23 cellular contexts compared by ENCODE assay signal in the genomic region with DNA sequence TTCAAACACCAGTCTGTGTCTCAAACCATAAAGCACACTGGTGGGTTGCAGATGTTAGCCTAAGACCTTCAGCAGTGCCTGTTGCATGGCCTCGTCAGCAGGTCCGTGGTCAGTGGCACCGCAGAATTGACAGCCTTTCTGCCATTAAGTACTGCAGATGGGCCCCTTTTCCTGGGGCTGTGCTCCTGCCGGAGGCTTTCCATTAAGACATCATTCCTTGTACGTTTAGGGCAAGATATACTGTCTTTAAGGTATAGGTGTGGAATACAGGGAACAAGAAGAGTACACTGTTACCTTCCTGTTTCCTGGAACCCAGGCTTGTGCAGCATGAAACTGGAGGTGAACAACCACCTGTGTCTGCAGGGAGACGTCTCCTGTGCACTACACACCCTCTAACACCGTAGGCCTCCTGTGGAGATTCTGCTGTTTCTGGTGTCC.
"Had no signal": no experiment of that assay in that cellular context is flagged by ENCODE, and none has a peak within 500 bp of the region (broad histone marks: within the 10 kb centered on the region; RNA-seq: fewer than 3 reads in every experiment).

No MANE protein-coding gene starts in this region.

- H3K4me1 ChIP-seq: colonic mucosa, esophagus squamous epithelium, gastroesophageal sphincter, suprapubic skin, thyroid gland, upper lobe of right lung, vagina had no signal

- H3K27ac ChIP-seq: colonic mucosa, esophagus squamous epithelium, gastroesophageal sphincter, left ventricle myocardium inferior, lower lobe of right lung, right atrium auricular region, suprapubic skin, thyroid gland, upper lobe of right lung, vagina had no signal

- H3K4me3 Mint-ChIP-seq: memory B cell; mesothelial cell of epicardium; nephron; stimulated activated effector memory CD8-positive, alpha-beta T cell treated with anti-CD3 and anti-CD28 coated beads, Interleukin-12 subunit alpha, Interleukin-12 subunit beta, amount 100 ng/mL, for 72 hours had no signal

- H3K27ac Mint-ChIP-seq: memory B cell, mesothelial cell of epicardium, nephron had no signal

- H3K36me3 ChIP-seq: colonic mucosa, esophagus squamous epithelium, gastroesophageal sphincter, left ventricle myocardium inferior, lower lobe of right lung, right atrium auricular region, suprapubic skin, thyroid gland, upper lobe of right lung, vagina had no signal

- FAIRE-seq: kidney had no signal

- H3K36me3 Mint-ChIP-seq: memory B cell; mesothelial cell of epicardium; stimulated activated effector memory CD8-positive, alpha-beta T cell treated with anti-CD3 and anti-CD28 coated beads, Interleukin-12 subunit alpha, Interleukin-12 subunit beta, amount 100 ng/mL, for 72 hours had no signal

- ATAC-seq: gastroesophageal sphincter; left cardiac atrium; lower lobe of right lung; stimulated activated effector memory CD8-positive, alpha-beta T cell treated with anti-CD3 and anti-CD28 coated beads, Interleukin-12 subunit alpha, Interleukin-12 subunit beta, amount 100 ng/mL, for 72 hours; stimulated activated naive CD8-positive, alpha-beta T cell treated with anti-CD3 and anti-CD28 coated beads, Interleukin-15, Interleukin-2, amounts not matched to agents 100 U/mL and 50 U/mL, for 24 hours; upper lobe of right lung had no signal

- H3K9me3 Mint-ChIP-seq: nephron; stimulated activated effector memory CD8-positive, alpha-beta T cell treated with anti-CD3 and anti-CD28 coated beads, Interleukin-12 subunit alpha, Interleukin-12 subunit beta, amount 100 ng/mL, for 72 hours had no signal

- H3K27me3 ChIP-seq: colonic mucosa, esophagus squamous epithelium, gastroesophageal sphincter, right atrium auricular region, suprapubic skin, thyroid gland, upper lobe of right lung, vagina had no signal

- DNase-seq: colonic mucosa; dermis blood vessel endothelial cell; esophagus squamous epithelium; foreskin fibroblast; glutamatergic neuron; kidney; left cardiac atrium; left ventricle myocardium inferior; lower lobe of right lung; posterior cingulate gyrus; stimulated activated CD4-positive, alpha-beta T cell treated with anti-CD3 and anti-CD28 coated beads, Interleukin-4, amount 100 ng/mL, for 1 hour; stimulated activated CD8-positive, alpha-beta memory T cell treated with anti-CD3 and anti-CD28 coated beads, Interleukin-4, amount 100 ng/mL, for 48 hours; stimulated activated naive CD8-positive, alpha-beta T cell treated with anti-CD3 and anti-CD28 coated beads, Interleukin-15, Interleukin-2, amounts not matched to agents 100 U/mL and 50 U/mL, for 24 hours; thyroid gland; upper lobe of right lung had no signal

- H3K9me3 ChIP-seq: colonic mucosa, esophagus squamous epithelium, gastroesophageal sphincter, left ventricle myocardium inferior, lower lobe of right lung, right atrium auricular region, suprapubic skin, thyroid gland, upper lobe of right lung, vagina had no signal

- H3K4me3 ChIP-seq: colonic mucosa, esophagus squamous epithelium, gastroesophageal sphincter, left ventricle myocardium inferior, lower lobe of right lung, right atrium auricular region, suprapubic skin, thyroid gland, upper lobe of right lung, vagina had no signal
